ENCODE assay signal across 13 cellular contexts in the genomic region with DNA sequence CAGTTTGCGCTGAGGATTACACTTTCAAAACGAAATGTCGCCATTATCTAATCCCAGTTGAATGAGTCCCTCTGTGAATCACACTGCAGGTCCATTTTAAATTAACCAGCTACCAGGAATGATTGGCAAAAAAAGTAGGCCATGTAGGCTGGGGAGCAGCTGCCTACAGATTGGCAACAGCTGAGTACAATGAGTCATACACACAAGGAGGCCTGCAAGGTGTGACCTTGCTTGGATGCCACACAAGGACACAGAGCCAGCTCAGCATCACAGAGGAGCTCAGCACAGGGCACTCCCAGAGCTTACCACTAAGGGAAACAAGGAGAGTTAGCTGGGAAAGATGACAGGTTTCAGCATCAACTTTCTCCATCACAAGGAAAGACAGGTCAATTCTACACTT. TPM values are rescaled to one million over a fixed set of nuclear protein-coding genes. Genes with fewer than 3 reads are reported as not detected.
A peak's percentile ranks its signal among the peaks of the same experiment; 100 is the strongest.
DNase-seq lines count a peak whose midpoint lies in the region; ATAC-seq, FAIRE-seq and TF ChIP-seq lines count a peak whose summit lies in the region.
"Had no signal": no experiment of that assay in that cellular context is flagged by ENCODE, and none has a peak within 500 bp of the region (broad histone marks: within the 10 kb centered on the region; RNA-seq: fewer than 3 reads in every experiment).

No MANE protein-coding gene starts in this region.

- H3K27ac Mint-ChIP-seq in activated CD8-positive, alpha-beta T cell treated with anti-CD3 and anti-CD28 coated beads for 36 hours = peak overlapping the region; percentile 35
- H3K27ac Mint-ChIP-seq in activated CD8-positive, alpha-beta T cell treated with anti-CD3 and anti-CD28 coated beads, Interleukin-2, amount 10 ng/mL, durations not matched to agents 7 days and 5 days = no peak overlapping the region
- no peak overlapping the region for H3K27ac Mint-ChIP-seq in stimulated activated effector memory CD8-positive, alpha-beta T cell treated with anti-CD3 and anti-CD28 coated beads, Interleukin-12 subunit alpha, Interleukin-12 subunit beta, amount 100 ng/mL, for 72 hours
- H3K27ac Mint-ChIP-seq in effector memory CD8-positive, alpha-beta T cell = no peak overlapping the region

- peak; percentile 99 for FAIRE-seq in RCC 7860 (lab: Jason Lieb, UNC)
- FAIRE-seq: H1 had no signal

- no peaks in the 10 kb centered on the region for H3K9me3 ChIP-seq in heart left ventricle

- intact Hi-C loops in activated CD8-positive, alpha-beta T cell treated with anti-CD3 and anti-CD28 coated beads for 36 hours (cut with micrococcal nuclease) = no loop called here
- intact Hi-C loops in heart left ventricle (cut with DNase I) = no loop called here

- no peaks in the 10 kb centered on the region for H3K27me3 ChIP-seq in heart left ventricle
- H3K27me3 ChIP-seq: brain microvascular endothelial cell had no signal

- H3K36me3 Mint-ChIP-seq in activated CD8-positive, alpha-beta T cell treated with anti-CD3 and anti-CD28 coated beads for 36 hours (ENCODE audit: low read depth) = no peaks in the 10 kb centered on the region
- H3K36me3 Mint-ChIP-seq in activated CD8-positive, alpha-beta T cell treated with anti-CD3 and anti-CD28 coated beads, Interleukin-2, amount 10 ng/mL, durations not matched to agents 7 days and 5 days (ENCODE audit: low read depth) = peaks cover 40% of the 10 kb centered on the region
- no peaks in the 10 kb centered on the region for H3K36me3 Mint-ChIP-seq in stimulated activated effector memory CD8-positive, alpha-beta T cell treated with anti-CD3 and anti-CD28 coated beads, Interleukin-12 subunit alpha, Interleukin-12 subunit beta, amount 100 ng/mL, for 72 hours
- no peaks in the 10 kb centered on the region for H3K36me3 Mint-ChIP-seq in effector memory CD8-positive, alpha-beta T cell (ENCODE audit: insufficient read depth)

- H3K27me3 Mint-ChIP-seq in activated CD8-positive, alpha-beta T cell treated with anti-CD3 and anti-CD28 coated beads for 36 hours = no peaks in the 10 kb centered on the region
- no peaks in the 10 kb centered on the region for H3K27me3 Mint-ChIP-seq in activated CD8-positive, alpha-beta T cell treated with anti-CD3 and anti-CD28 coated beads, Interleukin-2, amount 10 ng/mL, durations not matched to agents 7 days and 5 days (ENCODE audit: low read depth)
- no peaks in the 10 kb centered on the region for H3K27me3 Mint-ChIP-seq in effector memory CD8-positive, alpha-beta T cell

- no peaks in the 10 kb centered on the region for H3K36me3 ChIP-seq in heart left ventricle
- H3K36me3 ChIP-seq: brain microvascular endothelial cell had no signal

- ATAC-seq in activated CD8-positive, alpha-beta T cell treated with anti-CD3 and anti-CD28 coated beads for 36 hours = peak; percentile 90
- ATAC-seq in activated CD8-positive, alpha-beta T cell treated with anti-CD3 and anti-CD28 coated beads, Interleukin-2, amount 10 ng/mL, durations not matched to agents 7 days and 5 days = no peak
- ATAC-seq in heart left ventricle = peak; percentile 89 to 100 (median 99)
- ATAC-seq in stimulated activated effector memory CD8-positive, alpha-beta T cell treated with anti-CD3 and anti-CD28 coated beads, Interleukin-12 subunit alpha, Interleukin-12 subunit beta, amount 100 ng/mL, for 72 hours = peak; percentile 89
- no peak for ATAC-seq in effector memory CD8-positive, alpha-beta T cell (replicated peaks)

- no peaks in the 10 kb centered on the region for H3K9me3 Mint-ChIP-seq in activated CD8-positive, alpha-beta T cell treated with anti-CD3 and anti-CD28 coated beads for 36 hours
- H3K9me3 Mint-ChIP-seq in activated CD8-positive, alpha-beta T cell treated with anti-CD3 and anti-CD28 coated beads, Interleukin-2, amount 10 ng/mL, durations not matched to agents 7 days and 5 days (ENCODE audit: insufficient read depth) = no peaks in the 10 kb centered on the region
- no peaks in the 10 kb centered on the region for H3K9me3 Mint-ChIP-seq in stimulated activated effector memory CD8-positive, alpha-beta T cell treated with anti-CD3 and anti-CD28 coated beads, Interleukin-12 subunit alpha, Interleukin-12 subunit beta, amount 100 ng/mL, for 72 hours
- no peaks in the 10 kb centered on the region for H3K9me3 Mint-ChIP-seq in effector memory CD8-positive, alpha-beta T cell

- no peak for TF ChIP-seq POLR2A in heart left ventricle (IDR thresholded peaks at IDR 0.05)

- POLR2A ChIA-PET in activated CD8-positive, alpha-beta T cell treated with anti-CD3 and anti-CD28 coated beads for 36 hours (lab: Charles Lee) = interaction anchor here (1.4 kb wide), 1 partner anchor 172 kb away, joined by 5 read pairs; no protein-coding TSS in a partner anchor
- POLR2A ChIA-PET in activated CD8-positive, alpha-beta T cell treated with anti-CD3 and anti-CD28 coated beads, Interleukin-2, amount 10 ng/mL, durations not matched to agents 7 days and 5 days (lab: Charles Lee) = interaction anchor here (1.9 kb wide), 1 partner anchor 96 kb away, joined by 6 read pairs; a partner anchor contains a TSS

- peaks cover 51% of the 10 kb centered on the region for H3K4me1 Mint-ChIP-seq in activated CD8-positive, alpha-beta T cell treated with anti-CD3 and anti-CD28 coated beads for 36 hours (ENCODE audit: low read depth)
- H3K4me1 Mint-ChIP-seq in activated CD8-positive, alpha-beta T cell treated with anti-CD3 and anti-CD28 coated beads, Interleukin-2, amount 10 ng/mL, durations not matched to agents 7 days and 5 days (ENCODE audit: low read depth) = peaks cover 58% of the 10 kb centered on the region
- H3K4me1 Mint-ChIP-seq in stimulated activated effector memory CD8-positive, alpha-beta T cell treated with anti-CD3 and anti-CD28 coated beads, Interleukin-12 subunit alpha, Interleukin-12 subunit beta, amount 100 ng/mL, for 72 hours = peaks cover 15% of the 10 kb centered on the region
- H3K4me1 Mint-ChIP-seq in effector memory CD8-positive, alpha-beta T cell (ENCODE audit: low read depth in 2 of 2) = peaks cover 6 to 9% of the 10 kb centered on the region in 2 donors

- peaks cover 0 to 5% (median 0%) of the 10 kb centered on the region in 12 donors for H3K4me1 ChIP-seq in heart left ventricle

- H3K4me3 ChIP-seq in heart left ventricle = no peak overlapping the region

- WGBS in heart left ventricle, 4 donors = 61 to 75% (median 67%) methylated on average over 3 of the region's 3 CpGs

- peak; percentile 56 for DNase-seq in activated CD8-positive, alpha-beta T cell treated with anti-CD3 and anti-CD28 coated beads for 36 hours
- DNase-seq in activated CD8-positive, alpha-beta T cell treated with anti-CD3 and anti-CD28 coated beads, Interleukin-2, amount 10 ng/mL, durations not matched to agents 7 days and 5 days = no peak
- DNase-seq in RCC 7860 (ENCODE audit: low spot score) (peak; percentile 99), heart left ventricle (peak; percentile 45 to 75 (median 63)), NCI-H526 (lab: John Stamatoyannopoulos, UW) (no peak), NCI-H2107 treated with DMSO at 0.1 percent for 48 hours (lab: John Stamatoyannopoulos, UW; ENCODE audit: unreplicated experiment) (no peak)
- no peak for DNase-seq in stimulated activated effector memory CD8-positive, alpha-beta T cell treated with anti-CD3 and anti-CD28 coated beads, Interleukin-12 subunit alpha, Interleukin-12 subunit beta, amount 100 ng/mL, for 72 hours (ENCODE audit: low spot score in 2 of 2)
- no peak for DNase-seq in effector memory CD8-positive, alpha-beta T cell
- DNase-seq: brain microvascular endothelial cell, foreskin melanocyte, NCI-H526 treated with DMSO at 0.1 percent for 48 hours had no signal

- CTCF ChIA-PET in activated CD8-positive, alpha-beta T cell treated with anti-CD3 and anti-CD28 coated beads for 36 hours (lab: Charles Lee) = interaction anchor here (1.0 kb wide), 1 partner anchor 86 kb away, joined by 3 read pairs; no protein-coding TSS in a partner anchor
- CTCF ChIA-PET in activated CD8-positive, alpha-beta T cell treated with anti-CD3 and anti-CD28 coated beads, Interleukin-2, amount 10 ng/mL, durations not matched to agents 7 days and 5 days (lab: Charles Lee) = interaction anchor here (0.6 to 0.8 kb wide), 2 partner anchors 18 to 86 kb away, joined by 4 read pairs; no protein-coding TSS in a partner anchor

- peak overlapping the region in 6 of 12 donors; percentile 27 to 55 (median 42) for H3K27ac ChIP-seq in heart left ventricle
- H3K27ac ChIP-seq: brain microvascular endothelial cell had no signal

- no peak overlapping the region for H3K4me3 Mint-ChIP-seq in activated CD8-positive, alpha-beta T cell treated with anti-CD3 and anti-CD28 coated beads for 36 hours
- no peak overlapping the region for H3K4me3 Mint-ChIP-seq in activated CD8-positive, alpha-beta T cell treated with anti-CD3 and anti-CD28 coated beads, Interleukin-2, amount 10 ng/mL, durations not matched to agents 7 days and 5 days
- H3K4me3 Mint-ChIP-seq in stimulated activated effector memory CD8-positive, alpha-beta T cell treated with anti-CD3 and anti-CD28 coated beads, Interleukin-12 subunit alpha, Interleukin-12 subunit beta, amount 100 ng/mL, for 72 hours = no peak overlapping the region
- no peak overlapping the region for H3K4me3 Mint-ChIP-seq in effector memory CD8-positive, alpha-beta T cell

- TF ChIP-seq CTCF in activated CD8-positive, alpha-beta T cell treated with anti-CD3 and anti-CD28 coated beads for 36 hours (IDR thresholded peaks at IDR 0.05) = no peak
- no peak for TF ChIP-seq CTCF in heart left ventricle (IDR thresholded peaks at IDR 0.05)

RNA-seq across cellular contexts. Expression of a gene that starts 12.9 kb away (rescaled TPM):
- under 1 TPM in 1 of 2 experiments, not detected in 1; 0.54 TPM for total RNA-seq in activated CD8-positive, alpha-beta T cell treated with anti-CD3 and anti-CD28 coated beads for 36 hours
- total RNA-seq in activated CD8-positive, alpha-beta T cell treated with anti-CD3 and anti-CD28 coated beads, Interleukin-2, amount 10 ng/mL, durations not matched to agents 7 days and 5 days = 1 to 10 TPM; 2.8 to 2.9 TPM
- under 1 TPM in 2 of 9 donors, not detected in 7; 0.18 to 0.56 TPM for total RNA-seq in heart left ventricle
- not detected for polyA plus RNA-seq in heart left ventricle
- total RNA-seq: H1 had no signal
- polyA plus RNA-seq: BJ, H1 had no signal

Comparison
In these comparisons a context has a peak if more than half of its experiments do, and no peak if none do; other contexts are left out.
1. ATAC-seq: peak in activated CD8-positive, alpha-beta T cell treated with anti-CD3 and anti-CD28 coated beads for 36 hours (single experiment), heart left ventricle (4 of 4) and stimulated activated effector memory CD8-positive, alpha-beta T cell treated with anti-CD3 and anti-CD28 coated beads, Interleukin-12 subunit alpha, Interleukin-12 subunit beta, amount 100 ng/mL, for 72 hours (single experiment); none in activated CD8-positive, alpha-beta T cell treated with anti-CD3 and anti-CD28 coated beads, Interleukin-2, amount 10 ng/mL, durations not matched to agents 7 days and 5 days (single experiment) and effector memory CD8-positive, alpha-beta T cell (single experiment).
2. DNase-seq: peak in activated CD8-positive, alpha-beta T cell treated with anti-CD3 and anti-CD28 coated beads for 36 hours (single experiment), RCC 7860 (single experiment) and heart left ventricle (5 of 5); none in activated CD8-positive, alpha-beta T cell treated with anti-CD3 and anti-CD28 coated beads, Interleukin-2, amount 10 ng/mL, durations not matched to agents 7 days and 5 days (single experiment), stimulated activated effector memory CD8-positive, alpha-beta T cell treated with anti-CD3 and anti-CD28 coated beads, Interleukin-12 subunit alpha, Interleukin-12 subunit beta, amount 100 ng/mL, for 72 hours (0 of 2), NCI-H526 (0 of 2), effector memory CD8-positive, alpha-beta T cell (0 of 3) and NCI-H2107 treated with DMSO at 0.1 percent for 48 hours (single experiment).